Comparison of ENCODE assay signal across 19 cellular contexts in the genomic region with DNA sequence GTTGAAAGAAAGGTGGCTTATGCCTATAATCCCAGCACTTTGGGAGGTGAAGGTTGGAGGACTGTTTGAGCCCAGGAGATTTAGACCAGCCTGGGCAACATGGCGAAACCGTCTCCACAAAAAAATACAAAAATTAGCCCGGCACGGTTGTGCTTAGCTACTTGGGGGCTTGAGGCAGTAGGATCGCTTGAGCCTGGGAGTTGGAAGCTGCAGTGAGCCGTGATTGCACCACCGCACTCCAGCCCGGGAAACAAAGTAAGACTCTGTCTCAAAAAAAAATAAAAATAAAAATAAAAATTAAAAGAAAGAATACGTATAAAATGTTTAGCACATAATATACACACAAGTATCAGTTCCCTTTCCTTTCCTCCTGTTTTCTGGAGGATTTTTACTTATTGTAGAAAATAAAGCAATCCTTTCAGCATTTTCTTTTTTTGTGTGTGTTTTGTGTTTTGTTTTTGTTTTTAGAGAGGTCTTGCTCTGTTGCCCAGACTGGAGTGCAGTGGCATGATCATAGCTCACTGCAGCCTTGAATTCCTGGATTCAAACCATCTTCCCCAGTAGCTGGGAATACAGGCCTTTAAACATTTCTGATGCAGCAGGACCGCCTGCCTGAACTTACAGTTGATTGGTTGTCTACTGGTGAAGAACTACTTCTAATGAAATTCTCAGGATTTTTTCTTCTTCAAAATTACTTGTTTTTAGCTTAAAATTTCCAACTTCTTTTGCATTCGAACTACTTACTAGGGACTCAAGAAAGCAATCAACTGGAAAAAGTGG.
"Had no signal": no experiment of that assay in that cellular context is flagged by ENCODE, and none has a peak within 500 bp of the region (broad histone marks: within the 10 kb centered on the region; RNA-seq: fewer than 3 reads in every experiment).

No MANE protein-coding gene starts in this region.

- H3K27me3 Mint-ChIP-seq: activated naive CD4-positive, alpha-beta T cell treated with anti-CD3 and anti-CD28 coated beads, Interleukin-2, amount 50 U/mL, for 24 hours had no signal

- H3K9me3 Mint-ChIP-seq: activated naive CD4-positive, alpha-beta T cell treated with anti-CD3 and anti-CD28 coated beads, Interleukin-2, amount 50 U/mL, for 24 hours; nephron had no signal

- H3K27ac Mint-ChIP-seq: activated naive CD4-positive, alpha-beta T cell treated with anti-CD3 and anti-CD28 coated beads, Interleukin-2, amount 50 U/mL, for 24 hours; nephron had no signal

- H3K36me3 Mint-ChIP-seq: activated naive CD4-positive, alpha-beta T cell treated with anti-CD3 and anti-CD28 coated beads, Interleukin-2, amount 50 U/mL, for 24 hours had no signal

- H3K4me3 Mint-ChIP-seq: activated naive CD4-positive, alpha-beta T cell treated with anti-CD3 and anti-CD28 coated beads, Interleukin-2, amount 50 U/mL, for 24 hours had no signal

- H3K36me3 ChIP-seq: adrenal gland, left lung, neutrophil, pancreas, right atrium auricular region, thoracic aorta, upper lobe of right lung had no signal

- H3K27ac ChIP-seq: adrenal gland, foreskin keratinocyte, left lung, neutrophil, pancreas, psoas muscle, right atrium auricular region, thoracic aorta, upper lobe of right lung had no signal

- H3K9ac ChIP-seq: SK-N-SH had no signal

- H3K4me3 ChIP-seq: adrenal gland, left lung, pancreas, psoas muscle, right atrium auricular region, thoracic aorta, upper lobe of right lung had no signal

- H3K27me3 ChIP-seq: adrenal gland, foreskin keratinocyte, left lung, neutrophil, pancreas, right atrium auricular region, upper lobe of right lung had no signal

- DNase-seq: activated CD4-positive, CD25-positive, alpha-beta regulatory T cell treated with anti-CD3 and anti-CD28 coated beads, Interleukin-2, amount 50 U/mL, for 72 hours; activated CD8-positive, alpha-beta memory T cell treated with anti-CD3 and anti-CD28 coated beads for 24 hours; activated gamma-delta T cell treated with Interleukin-2 at 50 U/mL for 16 hours; effector CD8-positive, alpha-beta T cell; foreskin keratinocyte; left lung; midbrain; pancreas; psoas muscle; SK-N-SH; stimulated activated CD4-positive, alpha-beta T cell treated with anti-CD3 and anti-CD28 coated beads, Interleukin-4, amount 100 ng/mL, for 24 hours; stimulated activated naive CD4-positive, alpha-beta T cell treated with Interleukin-2 at 50 U/mL for 16 hours; upper lobe of right lung had no signal

- H3K9me3 ChIP-seq: adrenal gland, left lung, neutrophil, pancreas, psoas muscle, right atrium auricular region, SK-N-SH, thoracic aorta, upper lobe of right lung had no signal

- ATAC-seq: foreskin keratinocyte, left lung, pancreas, psoas muscle, upper lobe of right lung had no signal
